In the genomic region with DNA sequence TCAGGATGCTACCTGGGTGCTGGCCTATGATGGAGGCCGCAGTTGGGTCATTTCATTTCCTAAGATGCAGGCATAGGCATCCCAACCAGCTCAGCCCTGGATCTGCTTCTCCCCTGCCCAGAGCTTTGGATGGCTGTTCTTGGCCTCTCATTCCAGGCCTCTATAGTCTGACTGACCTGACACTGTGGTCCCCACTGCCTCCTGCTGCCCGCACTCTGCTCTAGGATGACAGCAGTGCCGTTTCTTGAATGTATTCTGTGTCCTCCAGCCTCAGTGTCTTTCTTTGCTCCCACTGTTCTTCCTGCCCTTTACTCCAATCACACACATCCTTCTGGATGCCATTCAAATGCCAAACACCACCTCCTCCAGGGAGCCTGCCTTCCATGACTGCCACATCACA, we compare ENCODE assay signal across 9 cellular contexts.
DNase-seq lines count a peak whose midpoint lies in the region; ATAC-seq and TF ChIP-seq lines count a peak whose summit lies in the region.
"Had no signal": no experiment of that assay in that cellular context is flagged by ENCODE, and none has a peak within 500 bp of the region (broad histone marks: within the 10 kb centered on the region; RNA-seq: fewer than 3 reads in every experiment).

No MANE protein-coding gene starts in this region.

- no peaks in the 10 kb centered on the region for H3K9me3 ChIP-seq in prostate gland

- TF ChIP-seq POLR2A in prostate gland (IDR thresholded peaks at IDR 0.05): no peak

- no peaks in the 10 kb centered on the region for H3K27me3 ChIP-seq in prostate gland (replicated peaks; ENCODE audit: insufficient read depth)

- no peak for ATAC-seq in HG03571 (IDR thresholded peaks at IDR 0.05; ENCODE audit: unreplicated experiment)
- no peak for ATAC-seq in HG02588 (IDR thresholded peaks at IDR 0.05; ENCODE audit: unreplicated experiment)

- H3K4me1 ChIP-seq in prostate gland (replicated peaks): no peaks in the 10 kb centered on the region

- no peak overlapping the region for H3K4me3 ChIP-seq in prostate gland
- H3K4me3 ChIP-seq: lung had no signal

- intact Hi-C loops in prostate gland (cut with DNase I): no loop called here

- H3K27ac ChIP-seq in prostate gland: no peak overlapping the region

- H3K36me3 ChIP-seq in prostate gland: no peaks in the 10 kb centered on the region

- 83% methylated on average over 3 of the region's 3 CpGs for WGBS in prostate gland

- DNase-seq in DMS114 treated with DMSO at 0.1 percent for 48 hours (lab: John Stamatoyannopoulos, UW; ENCODE audit: unreplicated experiment) (peak; percentile 31), HuH-7.5 (ENCODE audit: low spot score) (peak; percentile 44), fibroblast of the conjunctiva (ENCODE audit: low read depth) (peak; percentile 16), prostate gland (ENCODE audit: low spot score) (no peak)
- peak; percentile 28 to 46 for DNase-seq in activated CD4-positive, alpha-beta T cell treated with anti-CD3 and anti-CD28 coated beads, Interleukin-2, amount 50 U/mL, for 48 hours
- peak; percentile 21 for DNase-seq in stimulated activated CD4-positive, alpha-beta T cell treated with anti-CD3 and anti-CD28 coated beads, Interleukin-12 subunit alpha, Interleukin-12 subunit beta, amount 100 ng/mL, for 4 hours

- TF ChIP-seq CTCF in prostate gland (IDR thresholded peaks at IDR 0.05): peak in 2 of 4 experiments; percentile 17 to 45
